Comparison of ENCODE assay signal across 8 cellular contexts in the genomic region with DNA sequence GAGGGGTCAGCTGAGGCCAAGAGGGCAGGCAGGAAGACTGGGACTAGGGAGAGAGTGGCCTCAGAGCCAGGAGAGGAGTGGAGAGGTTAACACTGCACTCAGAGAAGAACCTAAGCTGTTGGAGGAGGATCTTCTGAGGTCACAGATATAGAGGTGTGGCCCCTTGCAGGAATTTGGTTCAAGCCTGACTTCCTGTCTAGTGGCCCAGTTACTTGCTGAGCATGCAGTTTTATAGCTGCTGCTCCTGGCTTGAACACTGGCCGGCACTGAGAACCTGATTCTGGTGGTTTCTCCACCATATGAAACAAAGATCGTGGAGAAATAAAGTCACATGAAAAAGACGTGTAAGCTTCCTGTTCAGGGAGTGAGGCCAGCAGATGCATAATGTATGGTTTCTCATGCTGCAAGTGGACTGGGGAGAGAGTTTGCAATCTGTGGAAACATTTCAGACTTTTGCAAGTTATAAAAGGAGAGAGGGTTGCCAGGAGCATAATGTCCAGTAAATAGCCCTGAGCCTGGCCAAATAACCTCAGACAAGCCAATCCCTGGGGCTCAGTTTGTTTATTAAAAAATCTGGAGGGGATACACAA.
DNase-seq lines count a peak whose midpoint lies in the region; ATAC-seq and TF ChIP-seq lines count a peak whose summit lies in the region.

No MANE protein-coding gene starts in this region.

- ATAC-seq in HG02973 (IDR thresholded peaks at IDR 0.05; ENCODE audit: unreplicated experiment), result peak; percentile 49
- ATAC-seq in activated CD8-positive, alpha-beta T cell treated with anti-CD3 and anti-CD28 coated beads for 36 hours, result peak; percentile 77
- peak; percentile 73 for ATAC-seq in left lobe of liver

- H3K27ac Mint-ChIP-seq in activated T-cell treated with anti-CD3 and anti-CD28 coated beads, Interleukin-2, amount 50 U/mL, for 24 hours, result peak overlapping the region; percentile 67
- H3K27ac Mint-ChIP-seq in activated CD8-positive, alpha-beta T cell treated with anti-CD3 and anti-CD28 coated beads for 36 hours, result peak overlapping the region; percentile 40

- no peak for TF ChIP-seq CTCF in activated CD8-positive, alpha-beta T cell treated with anti-CD3 and anti-CD28 coated beads for 36 hours (IDR thresholded peaks at IDR 0.05)
- no peak for TF ChIP-seq CTCF in coronary artery (IDR thresholded peaks at IDR 0.05)

- intact Hi-C loops in activated CD8-positive, alpha-beta T cell treated with anti-CD3 and anti-CD28 coated beads for 36 hours (cut with micrococcal nuclease), result no loop called here

- H3K4me3 Mint-ChIP-seq in activated T-cell treated with anti-CD3 and anti-CD28 coated beads, Interleukin-2, amount 50 U/mL, for 24 hours, result no peak overlapping the region
- no peak overlapping the region for H3K4me3 Mint-ChIP-seq in activated CD8-positive, alpha-beta T cell treated with anti-CD3 and anti-CD28 coated beads for 36 hours

- H3K36me3 Mint-ChIP-seq in activated T-cell treated with anti-CD3 and anti-CD28 coated beads, Interleukin-2, amount 50 U/mL, for 24 hours (ENCODE audit: low read depth), result peaks cover 2% of the 10 kb centered on the region
- H3K36me3 Mint-ChIP-seq in activated CD8-positive, alpha-beta T cell treated with anti-CD3 and anti-CD28 coated beads for 36 hours (ENCODE audit: low read depth), result no peaks in the 10 kb centered on the region

- CTCF ChIA-PET in activated CD8-positive, alpha-beta T cell treated with anti-CD3 and anti-CD28 coated beads for 36 hours (lab: Charles Lee), result no interaction called here

- peak overlapping the region in 1 of 2 donors; percentile 67 for H3K27ac ChIP-seq in coronary artery

- no peaks in the 10 kb centered on the region for H3K9me3 Mint-ChIP-seq in activated T-cell treated with anti-CD3 and anti-CD28 coated beads, Interleukin-2, amount 50 U/mL, for 24 hours
- no peaks in the 10 kb centered on the region for H3K9me3 Mint-ChIP-seq in activated CD8-positive, alpha-beta T cell treated with anti-CD3 and anti-CD28 coated beads for 36 hours

- peaks cover 43% of the 10 kb centered on the region for H3K4me1 Mint-ChIP-seq in activated T-cell treated with anti-CD3 and anti-CD28 coated beads, Interleukin-2, amount 50 U/mL, for 24 hours (ENCODE audit: low read depth)
- peaks cover 42% of the 10 kb centered on the region for H3K4me1 Mint-ChIP-seq in activated CD8-positive, alpha-beta T cell treated with anti-CD3 and anti-CD28 coated beads for 36 hours (ENCODE audit: low read depth)

- no peak for DNase-seq in activated T-cell treated with anti-CD3 and anti-CD28 coated beads, Interleukin-2, amount 50 U/mL, for 24 hours
- DNase-seq in activated T-cell treated with anti-CD3 and anti-CD28 coated beads, Interleukin-2, amount 50 U/mL, for 1 hour, result no peak
- peak; percentile 10 for DNase-seq in activated CD8-positive, alpha-beta T cell treated with anti-CD3 and anti-CD28 coated beads for 36 hours
- DNase-seq in left lobe of liver (ENCODE audit: low spot score) (peak; percentile 45), coronary artery (ENCODE audit: low spot score) (no peak), NCI-H82 treated with DMSO at 0.1 percent for 48 hours (lab: John Stamatoyannopoulos, UW; ENCODE audit: unreplicated experiment) (no peak)
- no peak for DNase-seq in stimulated activated CD4-positive, alpha-beta T cell treated with anti-CD3 and anti-CD28 coated beads, Interleukin-4, amount 100 ng/mL, for 24 hours

- POLR2A ChIA-PET in activated CD8-positive, alpha-beta T cell treated with anti-CD3 and anti-CD28 coated beads for 36 hours (lab: Charles Lee), result interaction anchor here (0.6 to 1.5 kb wide), 2 partner anchors 11 to 63 kb away, joined by 3 read pairs; no protein-coding TSS in a partner anchor

- no peak overlapping the region for H3K4me3 ChIP-seq in coronary artery

- no peaks in the 10 kb centered on the region for H3K27me3 Mint-ChIP-seq in activated T-cell treated with anti-CD3 and anti-CD28 coated beads, Interleukin-2, amount 50 U/mL, for 24 hours
- H3K27me3 Mint-ChIP-seq in activated CD8-positive, alpha-beta T cell treated with anti-CD3 and anti-CD28 coated beads for 36 hours, result no peaks in the 10 kb centered on the region

Comparison
In these comparisons a context has a peak if more than half of its experiments do, and no peak if none do; other contexts are left out.
1. DNase-seq: peak in activated CD8-positive, alpha-beta T cell treated with anti-CD3 and anti-CD28 coated beads for 36 hours (single experiment) and left lobe of liver (single experiment); none in activated T-cell treated with anti-CD3 and anti-CD28 coated beads, Interleukin-2, amount 50 U/mL, for 24 hours (single experiment), activated T-cell treated with anti-CD3 and anti-CD28 coated beads, Interleukin-2, amount 50 U/mL, for 1 hour (single experiment), coronary artery (single experiment), NCI-H82 treated with DMSO at 0.1 percent for 48 hours (single experiment) and stimulated activated CD4-positive, alpha-beta T cell treated with anti-CD3 and anti-CD28 coated beads, Interleukin-4, amount 100 ng/mL, for 24 hours (single experiment).
2. Peak in every context shown above with its lines, with median percentiles within 50 percentile points of each other: ATAC-seq.